Comparison of ENCODE assay signal across 20 cellular contexts in the genomic region with DNA sequence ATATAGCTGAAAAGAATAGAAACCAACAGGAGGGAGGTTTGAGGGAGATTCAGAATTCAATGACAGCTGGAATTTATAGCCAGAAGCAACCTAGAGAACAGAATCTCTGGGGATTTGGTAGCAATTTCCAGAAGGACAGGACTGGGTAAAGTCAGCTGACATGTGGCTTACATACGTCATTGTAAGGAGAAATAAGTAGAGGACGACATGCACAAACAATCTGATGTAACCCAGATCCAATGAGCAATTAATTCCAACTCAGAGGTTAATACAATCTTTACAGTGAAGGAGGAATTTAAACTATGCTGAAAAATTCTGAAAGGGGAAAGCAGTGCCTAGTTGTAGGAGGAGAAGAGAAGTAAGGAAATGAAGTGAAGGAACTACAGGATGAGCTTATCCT.
A peak's percentile ranks its signal among the peaks of the same experiment; 100 is the strongest.
DNase-seq lines count a peak whose midpoint lies in the region; ATAC-seq lines count a peak whose summit lies in the region.
"Had no signal": no experiment of that assay in that cellular context is flagged by ENCODE, and none has a peak within 500 bp of the region (broad histone marks: within the 10 kb centered on the region; RNA-seq: fewer than 3 reads in every experiment).

No MANE protein-coding gene starts in this region.

- no peak overlapping the region for H3K4me2 ChIP-seq in trophoblast cell (ENCODE audit: low read length)

- no peak overlapping the region for H3K23ac ChIP-seq in trophoblast cell (ENCODE audit: low read length)

- H3K36me3 ChIP-seq in adipocyte (ENCODE audit: control insufficient read depth, insufficient read depth, low read length, severe bottlenecking) (peaks cover 5% of the 10 kb centered on the region), trophoblast cell (ENCODE audit: control insufficient read depth in 1 of 2, insufficient read depth in 2 of 2, low read length in 2 of 2) (peaks cover 0 to 2% of the 10 kb centered on the region in 2 experiments)
- H3K36me3 ChIP-seq: BE2C, Peyer's patch had no signal

- no peak overlapping the region for H4K12ac ChIP-seq in trophoblast cell (ENCODE audit: low read depth, low read length)

- intact Hi-C loops in Right ventricle myocardium superior (cut with DNase I) = no loop called here

- H2BK12ac ChIP-seq in trophoblast cell (ENCODE audit: low read length) = no peak overlapping the region

- no peaks in the 10 kb centered on the region for H3K79me2 ChIP-seq in trophoblast cell (ENCODE audit: control insufficient read depth, insufficient read depth, low read length, poor library complexity)

- H3K4me3 ChIP-seq in adipocyte (ENCODE audit: low read length) (no peak overlapping the region), trophoblast cell (ENCODE audit: low read depth, low read length) (no peak overlapping the region)
- H3K4me3 ChIP-seq: Peyer's patch had no signal

- no peak overlapping the region for H2BK120ac ChIP-seq in trophoblast cell (ENCODE audit: insufficient read depth, low read length, poor library complexity)

- no peak overlapping the region for H2AK5ac ChIP-seq in trophoblast cell (ENCODE audit: low read length)

- H3K14ac ChIP-seq in trophoblast cell (ENCODE audit: low read length) = no peak overlapping the region

- H3K27ac ChIP-seq in trophoblast cell (ENCODE audit: low read depth, low read length) (peak overlapping the region; percentile 6), caudate nucleus (ENCODE audit: low read depth, low read length) (no peak overlapping the region)
- H3K27ac ChIP-seq: Peyer's patch had no signal

- no peaks in the 10 kb centered on the region for H3K4me1 ChIP-seq in adipocyte (ENCODE audit: control insufficient read depth, insufficient read depth, low read length)
- no peaks in the 10 kb centered on the region for H3K4me1 ChIP-seq in trophoblast cell (ENCODE audit: control insufficient read depth in 1 of 2, insufficient read depth in 2 of 2, low read length in 2 of 2)
- H3K4me1 ChIP-seq: Caco-2, Peyer's patch had no signal

- no peak overlapping the region for H2BK5ac ChIP-seq in trophoblast cell (ENCODE audit: low read depth, low read length, poor library complexity)

- H3K9me3 ChIP-seq in adipocyte (ENCODE audit: control insufficient read depth, low read length) (peaks cover 10% of the 10 kb centered on the region), trophoblast cell (ENCODE audit: insufficient read depth, low read depth, low read length) (no peaks in the 10 kb centered on the region)
- H3K9me3 ChIP-seq: BE2C, Caco-2, Peyer's patch had no signal

- DNase-seq in EH (ENCODE audit: low read depth) (peak; percentile 71), adipocyte (ENCODE audit: low read depth) (peak; percentile 55), fibroblast of peridontal ligament (ENCODE audit: extremely low read depth) (peak; percentile 18), trophoblast cell (no peak), Right ventricle myocardium superior (no peak), T-helper 1 cell (no peak), caudate nucleus (lab: John Stamatoyannopoulos, UW) (no peak), nucleus accumbens (lab: John Stamatoyannopoulos, UW) (no peak)
- DNase-seq: BE2C; Caco-2; CD4-positive, CD25-positive, alpha-beta regulatory T cell; HCEC 1CT; MM.1S; NCI-H1092 treated with DMSO at 0.1 percent for 48 hours; NCI-H146; NCI-H2029 treated with DMSO at 0.1 percent for 48 hours; NCI-H748 treated with DMSO at 0.1 percent for 48 hours; NK-92 treated with Interleukin-12 subunit alpha and Interleukin-12 subunit beta, amount 100 ng/mL, for 24 hours; Peyer's patch had no signal

- H3K27me3 ChIP-seq in adipocyte (replicated peaks; ENCODE audit: control insufficient read depth, insufficient read depth, low read length) (no peaks in the 10 kb centered on the region), trophoblast cell (ENCODE audit: insufficient read depth, low read length) (no peaks in the 10 kb centered on the region)
- H3K27me3 ChIP-seq: BE2C, Peyer's patch had no signal

- H3K18ac ChIP-seq in trophoblast cell (ENCODE audit: low read length) = no peak overlapping the region

- ATAC-seq in Right ventricle myocardium superior (ENCODE audit: poor library complexity) = no peak
- ATAC-seq: Right ventricle myocardium inferior had no signal

- WGBS in trophoblast cell (ENCODE audit: extremely low coverage, insufficient coverage, insufficient read length) = no CpG with 5 or more reads among the region's 2 CpGs

- H4K8ac ChIP-seq in trophoblast cell (ENCODE audit: low read depth, low read length) = no peak overlapping the region

- H4K91ac ChIP-seq in trophoblast cell (ENCODE audit: low read depth, low read length) = no peak overlapping the region

- H3K9ac ChIP-seq in adipocyte (ENCODE audit: low read length) (no peak overlapping the region), trophoblast cell (ENCODE audit: low read length) (no peak overlapping the region)

- H3K4ac ChIP-seq in trophoblast cell (ENCODE audit: low read depth, low read length) = no peak overlapping the region

- H2AFZ ChIP-seq in trophoblast cell (ENCODE audit: insufficient read depth, low read length, poor library complexity) = no peak overlapping the region

- H3K79me1 ChIP-seq in trophoblast cell (ENCODE audit: low read length) = no peaks in the 10 kb centered on the region

Comparison
In these comparisons a context has a peak if more than half of its experiments do, and no peak if none do; other contexts are left out.
1. DNase-seq: peak in EH (single experiment), adipocyte (single experiment) and fibroblast of peridontal ligament (single experiment); none in trophoblast cell (0 of 2), Right ventricle myocardium superior (single experiment), T-helper 1 cell (0 of 5), caudate nucleus (0 of 61) and nucleus accumbens (0 of 56).